In genomic region chr11:77647906-77648305, GRCh38 we compare ENCODE assay signal across 4 cellular contexts.
TF ChIP-seq lines count a peak whose summit lies in the region.

No MANE protein-coding gene starts in this region.

TF ChIP-seq in SK-N-SH treated with all-trans-retinoic acid at 6 μM for 48 hours, 23 proteins besides CTCF, POLR2A, EP300 and RAD21:
- no peak for TF ChIP-seq ZC3H10 (CRISPR knock-in tag; IDR thresholded peaks at IDR 0.05)
- no peak for TF ChIP-seq ISL1 (CRISPR knock-in tag; IDR thresholded peaks at IDR 0.05)
- no peak for TF ChIP-seq ZFP30 (CRISPR knock-in tag; IDR thresholded peaks at IDR 0.05)
- no peak for TF ChIP-seq CREB5 (CRISPR knock-in tag; IDR thresholded peaks at IDR 0.05; ENCODE audit: low read depth)
- no peak for TF ChIP-seq SNAI2 (CRISPR knock-in tag; IDR thresholded peaks at IDR 0.05)
- no peak for TF ChIP-seq RARB (CRISPR knock-in tag; IDR thresholded peaks at IDR 0.05)
- no peak for TF ChIP-seq GLIS3 (CRISPR knock-in tag; IDR thresholded peaks at IDR 0.05)
- TF ChIP-seq ARNTL (CRISPR knock-in tag; IDR thresholded peaks at IDR 0.05; ENCODE audit: borderline replicate concordance, low read depth), result no peak

TF ChIP-seq in SK-N-SH, 30 proteins besides CTCF, POLR2A, EP300 and RAD21:
- TF ChIP-seq TCF12 (IDR thresholded peaks at IDR 0.05) (no peak), IRF3 (IDR thresholded peaks at IDR 0.05; ENCODE audit: low read depth, low read length) (no peak), TAF1 (IDR thresholded peaks at IDR 0.05; ENCODE audit: borderline replicate concordance, low read depth, low read length) (no peak), ELF1 (IDR thresholded peaks at IDR 0.05) (no peak), MXI1 (IDR thresholded peaks at IDR 0.05; ENCODE audit: low read depth, low read length) (no peak), USF2 (IDR thresholded peaks at IDR 0.05; ENCODE audit: borderline replicate concordance, low read depth, low read length) (no peak), RXRA (IDR thresholded peaks at IDR 0.05; ENCODE audit: borderline replicate concordance, low read depth) (no peak), FOXJ3 (CRISPR knock-in tag; IDR thresholded peaks at IDR 0.05) (no peak), JUND (IDR thresholded peaks at IDR 0.05) (no peak)
- TF ChIP-seq, protein P1, sequence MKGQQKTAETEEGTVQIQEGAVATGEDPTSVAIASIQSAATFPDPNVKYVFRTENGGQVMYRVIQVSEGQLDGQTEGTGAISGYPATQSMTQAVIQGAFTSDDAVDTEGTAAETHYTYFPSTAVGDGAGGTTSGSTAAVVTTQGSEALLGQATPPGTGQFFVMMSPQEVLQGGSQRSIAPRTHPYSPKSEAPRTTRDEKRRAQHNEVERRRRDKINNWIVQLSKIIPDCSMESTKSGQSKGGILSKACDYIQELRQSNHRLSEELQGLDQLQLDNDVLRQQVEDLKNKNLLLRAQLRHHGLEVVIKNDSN (IDR thresholded peaks at IDR 0.05; ENCODE audit: borderline replicate concordance, low read depth), result no peak
- TF ChIP-seq, protein P2, sequence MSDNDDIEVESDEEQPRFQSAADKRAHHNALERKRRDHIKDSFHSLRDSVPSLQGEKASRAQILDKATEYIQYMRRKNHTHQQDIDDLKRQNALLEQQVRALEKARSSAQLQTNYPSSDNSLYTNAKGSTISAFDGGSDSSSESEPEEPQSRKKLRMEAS (IDR thresholded peaks at IDR 0.05; ENCODE audit: low read depth), result no peak

TF ChIP-seq in IMR-90, 13 proteins besides CTCF, POLR2A, EP300 and RAD21:
- TF ChIP-seq, protein P3, sequence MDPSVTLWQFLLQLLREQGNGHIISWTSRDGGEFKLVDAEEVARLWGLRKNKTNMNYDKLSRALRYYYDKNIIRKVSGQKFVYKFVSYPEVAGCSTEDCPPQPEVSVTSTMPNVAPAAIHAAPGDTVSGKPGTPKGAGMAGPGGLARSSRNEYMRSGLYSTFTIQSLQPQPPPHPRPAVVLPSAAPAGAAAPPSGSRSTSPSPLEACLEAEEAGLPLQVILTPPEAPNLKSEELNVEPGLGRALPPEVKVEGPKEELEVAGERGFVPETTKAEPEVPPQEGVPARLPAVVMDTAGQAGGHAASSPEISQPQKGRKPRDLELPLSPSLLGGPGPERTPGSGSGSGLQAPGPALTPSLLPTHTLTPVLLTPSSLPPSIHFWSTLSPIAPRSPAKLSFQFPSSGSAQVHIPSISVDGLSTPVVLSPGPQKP (IDR thresholded peaks at IDR 0.05; ENCODE audit: borderline replicate concordance, low read depth, low read length), result no peak
- TF ChIP-seq MXI1 (IDR thresholded peaks at IDR 0.05; ENCODE audit: borderline replicate concordance, low read depth, low read length), result no peak
- no peak for TF ChIP-seq FOS (IDR thresholded peaks at IDR 0.05; ENCODE audit: low read depth, low read length)
- TF ChIP-seq RCOR1 (IDR thresholded peaks at IDR 0.05; ENCODE audit: insufficient replicate concordance, low read length), result no peak
- TF ChIP-seq MAZ (IDR thresholded peaks at IDR 0.05; ENCODE audit: borderline replicate concordance, low read depth, low read length), result no peak
- TF ChIP-seq RFX5 (IDR thresholded peaks at IDR 0.05; ENCODE audit: low read depth, low read length), result no peak
- TF ChIP-seq CEBPB (IDR thresholded peaks at IDR 0.05; ENCODE audit: low read depth, low read length), result no peak
- TF ChIP-seq BHLHE40 (IDR thresholded peaks at IDR 0.05; ENCODE audit: low read depth, low read length), result no peak
- TF ChIP-seq MAFK (IDR thresholded peaks at IDR 0.05; ENCODE audit: low read depth, low read length), result no peak
- TF ChIP-seq SMC3 (IDR thresholded peaks at IDR 0.05; ENCODE audit: low read depth, low read length), result no peak
- no peak for TF ChIP-seq CHD1 (IDR thresholded peaks at IDR 0.05; ENCODE audit: low read depth, low read length)

TF ChIP-seq in K562, 482 proteins besides CTCF, POLR2A, EP300 and RAD21:
- no peak for TF ChIP-seq ZNF318 (IDR thresholded peaks at IDR 0.05; ENCODE audit: borderline replicate concordance in 1 of 2, low read depth in 1 of 2)
- TF ChIP-seq, protein P4, sequence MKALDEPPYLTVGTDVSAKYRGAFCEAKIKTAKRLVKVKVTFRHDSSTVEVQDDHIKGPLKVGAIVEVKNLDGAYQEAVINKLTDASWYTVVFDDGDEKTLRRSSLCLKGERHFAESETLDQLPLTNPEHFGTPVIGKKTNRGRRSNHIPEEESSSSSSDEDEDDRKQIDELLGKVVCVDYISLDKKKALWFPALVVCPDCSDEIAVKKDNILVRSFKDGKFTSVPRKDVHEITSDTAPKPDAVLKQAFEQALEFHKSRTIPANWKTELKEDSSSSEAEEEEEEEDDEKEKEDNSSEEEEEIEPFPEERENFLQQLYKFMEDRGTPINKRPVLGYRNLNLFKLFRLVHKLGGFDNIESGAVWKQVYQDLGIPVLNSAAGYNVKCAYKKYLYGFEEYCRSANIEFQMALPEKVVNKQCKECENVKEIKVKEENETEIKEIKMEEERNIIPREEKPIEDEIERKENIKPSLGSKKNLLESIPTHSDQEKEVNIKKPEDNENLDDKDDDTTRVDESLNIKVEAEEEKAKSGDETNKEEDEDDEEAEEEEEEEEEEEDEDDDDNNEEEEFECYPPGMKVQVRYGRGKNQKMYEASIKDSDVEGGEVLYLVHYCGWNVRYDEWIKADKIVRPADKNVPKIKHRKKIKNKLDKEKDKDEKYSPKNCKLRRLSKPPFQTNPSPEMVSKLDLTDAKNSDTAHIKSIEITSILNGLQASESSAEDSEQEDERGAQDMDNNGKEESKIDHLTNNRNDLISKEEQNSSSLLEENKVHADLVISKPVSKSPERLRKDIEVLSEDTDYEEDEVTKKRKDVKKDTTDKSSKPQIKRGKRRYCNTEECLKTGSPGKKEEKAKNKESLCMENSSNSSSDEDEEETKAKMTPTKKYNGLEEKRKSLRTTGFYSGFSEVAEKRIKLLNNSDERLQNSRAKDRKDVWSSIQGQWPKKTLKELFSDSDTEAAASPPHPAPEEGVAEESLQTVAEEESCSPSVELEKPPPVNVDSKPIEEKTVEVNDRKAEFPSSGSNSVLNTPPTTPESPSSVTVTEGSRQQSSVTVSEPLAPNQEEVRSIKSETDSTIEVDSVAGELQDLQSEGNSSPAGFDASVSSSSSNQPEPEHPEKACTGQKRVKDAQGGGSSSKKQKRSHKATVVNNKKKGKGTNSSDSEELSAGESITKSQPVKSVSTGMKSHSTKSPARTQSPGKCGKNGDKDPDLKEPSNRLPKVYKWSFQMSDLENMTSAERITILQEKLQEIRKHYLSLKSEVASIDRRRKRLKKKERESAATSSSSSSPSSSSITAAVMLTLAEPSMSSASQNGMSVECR (CRISPR knock-in tag; IDR thresholded peaks at IDR 0.05), result no peak
TF ChIP-seq in K562: peak in this region for 0.
